Comparison of ENCODE assay signal across 16 cellular contexts in the genomic region with DNA sequence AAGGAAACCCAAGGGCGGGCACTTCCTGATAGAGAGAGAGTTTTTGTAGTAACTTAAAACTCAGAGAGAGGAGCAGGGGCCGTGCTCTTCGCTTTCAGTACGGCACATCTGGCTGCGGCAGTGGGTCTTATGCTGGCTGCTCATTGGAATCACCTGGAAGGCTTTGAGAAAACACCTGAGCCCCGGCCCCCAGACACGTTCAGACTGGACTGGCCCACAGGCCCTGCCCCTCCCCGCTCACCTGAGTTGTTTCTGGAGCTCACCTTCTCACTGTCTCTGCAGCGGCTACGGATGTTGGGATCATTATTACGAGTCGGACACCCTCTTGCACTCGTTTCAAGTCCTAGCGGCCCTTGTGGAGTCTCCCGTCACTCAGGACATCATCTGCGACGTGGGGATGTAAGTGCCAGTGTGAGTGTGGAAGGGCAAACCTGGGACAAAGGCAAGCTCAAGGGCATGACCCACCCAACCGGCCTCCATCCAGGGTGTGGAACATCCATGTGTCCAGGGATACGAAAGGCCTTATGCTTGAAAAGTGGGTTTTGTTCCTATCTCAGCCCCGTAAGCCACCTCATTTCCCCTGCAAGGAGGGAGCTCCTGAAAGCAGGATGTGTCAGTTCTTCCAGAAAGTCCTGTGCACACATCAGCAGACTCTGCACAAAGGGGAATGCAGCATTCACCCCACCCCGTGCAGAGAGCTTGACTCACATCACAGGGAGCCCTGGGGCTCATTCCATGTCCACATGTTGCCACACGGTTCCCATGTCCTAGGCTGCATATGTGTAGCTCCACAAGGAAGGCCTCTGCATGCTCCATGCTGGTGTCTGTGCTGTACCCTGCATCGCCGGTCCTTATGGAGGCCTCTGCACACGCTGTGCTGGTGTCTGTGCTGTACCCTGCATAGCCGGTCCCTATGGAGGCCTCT.
"Had no signal": no experiment of that assay in that cellular context is flagged by ENCODE, and none has a peak within 500 bp of the region (broad histone marks: within the 10 kb centered on the region; RNA-seq: fewer than 3 reads in every experiment).

No MANE protein-coding gene starts in this region.

- H3K27ac Mint-ChIP-seq: activated CD4-positive, alpha-beta T cell treated with anti-CD3 and anti-CD28 coated beads, Interleukin-2, amount 10 ng/mL, durations not matched to agents 7 days and 5 days; endodermal cell had no signal

- H3K9me3 Mint-ChIP-seq: activated CD4-positive, alpha-beta T cell treated with anti-CD3 and anti-CD28 coated beads, Interleukin-2, amount 10 ng/mL, durations not matched to agents 7 days and 5 days; endodermal cell; naive B cell had no signal

- H3K27ac ChIP-seq: dorsolateral prefrontal cortex, SK-N-MC had no signal

- DNase-seq: activated CD4-positive, alpha-beta T cell treated with anti-CD3 and anti-CD28 coated beads, Interleukin-2, amount 10 ng/mL, durations not matched to agents 7 days and 5 days; activated naive CD4-positive, alpha-beta T cell; activated T-cell treated with anti-CD3 and anti-CD28 coated beads for 4 hours; endodermal cell; hypothalamus; kidney glomerular epithelial cell; naive B cell; nucleus accumbens; stimulated activated CD4-positive, alpha-beta T cell treated with anti-CD3 and anti-CD28 coated beads, Interleukin-4, amount 100 ng/mL, for 4 hours; stimulated activated CD8-positive, alpha-beta memory T cell treated with anti-CD3 and anti-CD28 coated beads, Interleukin-4, amount 100 ng/mL, for 48 hours; stimulated activated naive CD4-positive, alpha-beta T cell treated with Interleukin-2 at 50 U/mL for 16 hours; T-helper 9 cell had no signal

- H3K4me3 Mint-ChIP-seq: activated CD4-positive, alpha-beta T cell treated with anti-CD3 and anti-CD28 coated beads, Interleukin-2, amount 10 ng/mL, durations not matched to agents 7 days and 5 days; endodermal cell had no signal

- H3K27me3 Mint-ChIP-seq: activated CD4-positive, alpha-beta T cell treated with anti-CD3 and anti-CD28 coated beads, Interleukin-2, amount 10 ng/mL, durations not matched to agents 7 days and 5 days; naive B cell had no signal

- H3K4me3 ChIP-seq: dorsolateral prefrontal cortex, lung, SK-N-MC, skin epidermis had no signal

- H3K27me3 ChIP-seq: dorsolateral prefrontal cortex had no signal
